Comparison of ENCODE assay signal across 9 cellular contexts in the genomic region with DNA sequence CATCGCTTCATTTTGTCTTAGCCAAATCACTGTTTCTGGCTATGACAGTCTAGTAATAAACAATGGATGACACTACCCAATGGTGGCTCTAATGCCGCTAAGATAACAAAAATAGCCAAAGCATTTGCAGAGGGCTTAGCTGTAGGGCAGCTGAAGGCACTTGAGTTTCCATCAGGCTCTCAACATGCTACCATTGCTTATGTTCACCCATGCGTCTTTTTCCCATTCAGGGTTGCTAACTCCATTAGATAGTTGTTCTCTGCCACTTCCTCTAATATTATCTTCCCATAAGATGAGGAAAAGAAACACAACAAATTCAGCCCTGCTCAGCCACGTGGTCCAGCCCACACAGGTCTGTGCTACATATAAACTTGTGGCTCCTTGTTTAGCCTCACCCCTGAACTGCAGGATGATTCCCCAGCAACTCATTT.
DNase-seq lines count a peak whose midpoint lies in the region; ATAC-seq and TF ChIP-seq lines count a peak whose summit lies in the region.
"Had no signal": no experiment of that assay in that cellular context is flagged by ENCODE, and none has a peak within 500 bp of the region (broad histone marks: within the 10 kb centered on the region; RNA-seq: fewer than 3 reads in every experiment).

No MANE protein-coding gene starts in this region.

- no peak overlapping the region for H2BK20ac ChIP-seq in H9 (ENCODE audit: low read depth, low read length, poor library complexity, severe bottlenecking)

- H3K23me2 ChIP-seq in H9 (ENCODE audit: insufficient read length, low read depth, low read length, poor library complexity, severe bottlenecking) = peaks cover 3% of the 10 kb centered on the region

- WGBS in body of pancreas, 2 donors = 72 to 74% methylated on average over 4 of the region's 4 CpGs
- no CpG with 5 or more reads among the region's 4 CpGs for WGBS in H9 (ENCODE audit: extremely low coverage, insufficient read length, low lambda C conversion rate)

- no peaks in the 10 kb centered on the region for H4K20me1 ChIP-seq in Karpas-422 (ENCODE audit: insufficient read depth, low read depth, low read length)
- H4K20me1 ChIP-seq in H9 (ENCODE audit: control insufficient read depth, insufficient read depth, insufficient read length) = no peaks in the 10 kb centered on the region

- H3K4ac ChIP-seq in H9 (ENCODE audit: low read depth, low read length) = no peak overlapping the region

- H2AFZ ChIP-seq in Karpas-422 (ENCODE audit: low read length) = peak overlapping the region; percentile 26; the same call in 1 of the 2 replicates
- no peak overlapping the region for H2AFZ ChIP-seq in H9 (ENCODE audit: low read length)

- ATAC-seq in body of pancreas (no peak), GM18498 (IDR thresholded peaks at IDR 0.05; ENCODE audit: unreplicated experiment) (no peak)

- H4K91ac ChIP-seq in H9 (ENCODE audit: insufficient read length, low read depth, low read length) = no peak overlapping the region

- H3K36me3 Mint-ChIP-seq in nephron progenitor cell (ENCODE audit: low read depth) = no peaks in the 10 kb centered on the region
- H3K36me3 Mint-ChIP-seq in H9 (ENCODE audit: insufficient read depth in 1 of 3, low read depth in 3 of 3) = no peaks in the 10 kb centered on the region

- no peaks in the 10 kb centered on the region for H3K79me1 ChIP-seq in H9 (ENCODE audit: insufficient read depth, low read depth, low read length, poor library complexity, severe bottlenecking)

- H3K9me3 ChIP-seq in Karpas-422 (ENCODE audit: low read length) (no peaks in the 10 kb centered on the region), body of pancreas (no peaks in the 10 kb centered on the region), H9 (ENCODE audit: control insufficient read depth, low read depth, low read length) (no peaks in the 10 kb centered on the region)

- H3K79me2 ChIP-seq in Karpas-422 (ENCODE audit: low read length) (no peaks in the 10 kb centered on the region), H9 (ENCODE audit: insufficient read depth, low read length) (no peaks in the 10 kb centered on the region)

- no peak overlapping the region for H4K8ac ChIP-seq in H9 (replicated peaks; ENCODE audit: insufficient read length, low read depth, low read length)

- no peak overlapping the region for H3K4me3 ChIP-seq in Karpas-422 (ENCODE audit: low read length)
- no peak overlapping the region for H3K4me3 ChIP-seq in body of pancreas

- no peak overlapping the region for H2BK12ac ChIP-seq in H9 (ENCODE audit: insufficient read length, low read depth, low read length)

- no peak overlapping the region for H3K56ac ChIP-seq in H9 (ENCODE audit: insufficient read length, low read depth, low read length)

- H3K9me3 Mint-ChIP-seq in nephron progenitor cell (no peaks in the 10 kb centered on the region), H9 (no peaks in the 10 kb centered on the region; a peak in 1 of 5 replicates)

- no peak overlapping the region for H3K14ac ChIP-seq in H9 (ENCODE audit: insufficient read depth, low read length)

- peak overlapping the region; percentile 86 for H3K27ac ChIP-seq in 22Rv1
- H3K27ac ChIP-seq in Karpas-422 (ENCODE audit: low read length) = no peak overlapping the region
- peak overlapping the region; percentile 90 to 96 (median 92) for H3K27ac ChIP-seq in body of pancreas
- H3K27ac ChIP-seq in H9 (ENCODE audit: insufficient read length, low read depth, low read length) = no peak overlapping the region

- H3K4me2 ChIP-seq in Karpas-422 (ENCODE audit: low read depth, low read length, poor library complexity, severe bottlenecking) = no peak overlapping the region
- H3K4me2 ChIP-seq in H9 (ENCODE audit: insufficient read depth, insufficient read length, low read length) = no peak overlapping the region

- H3K27me3 Mint-ChIP-seq in nephron progenitor cell (ENCODE audit: low read depth, poor library complexity) = peaks cover 3% of the 10 kb centered on the region
- peaks cover 1% of the 10 kb centered on the region; the same call in 1 of the 2 replicates for H3K27me3 Mint-ChIP-seq in H9 (ENCODE audit: low read depth)

- no peak for TF ChIP-seq CTCF in 22Rv1 (IDR thresholded peaks at IDR 0.05)
- no peak for TF ChIP-seq CTCF in body of pancreas (IDR thresholded peaks at IDR 0.05)
- no peak for TF ChIP-seq CTCF in nephron progenitor cell (IDR thresholded peaks at IDR 0.05)
- TF ChIP-seq CTCF in H9 (conservative IDR thresholded peaks at IDR 0.05) = no peak

- H3K9ac ChIP-seq in Karpas-422 (ENCODE audit: low read length) = no peak overlapping the region
- no peak overlapping the region for H3K9ac ChIP-seq in H9 (ENCODE audit: extremely low read depth, insufficient read length, low read length)

- H3K18ac ChIP-seq in H9 (ENCODE audit: insufficient read length, low read depth, low read length) = no peak overlapping the region

- no peak overlapping the region for H3T11ph ChIP-seq in H9 (ENCODE audit: low read length)

- H3K36me3 ChIP-seq in Karpas-422 (ENCODE audit: insufficient read depth, low read length) (no peaks in the 10 kb centered on the region), body of pancreas (replicated peaks in 1 of 2; ENCODE audit: insufficient read depth in 1 of 2, low read depth in 2 of 2) (no peaks in the 10 kb centered on the region)

- H3K27ac Mint-ChIP-seq in nephron progenitor cell (peak overlapping the region; percentile 99), H9 (no peak overlapping the region; a peak in 1 of 7 replicates)

- DNase-seq in Karpas-422 (no peak), body of pancreas (peak in 1 of 4 donors; percentile 18), nephron progenitor cell (no peak), H9 (no peak), H4 (ENCODE audit: low spot score) (no peak)
- DNase-seq in activated effector memory CD4-positive, alpha-beta T cell treated with anti-CD3 and anti-CD28 coated beads, Interleukin-2, amount 50 U/mL, for 16 hours = no peak
- DNase-seq: foreskin fibroblast had no signal

- H3K27me3 ChIP-seq in Karpas-422 (ENCODE audit: low read length) (no peaks in the 10 kb centered on the region), body of pancreas (no peaks in the 10 kb centered on the region), H9 (ENCODE audit: insufficient read depth, low read length) (no peaks in the 10 kb centered on the region; the same call in 1 of the 2 replicates)

- TF ChIP-seq POLR2A in body of pancreas (IDR thresholded peaks at IDR 0.05) = no peak

- no peak overlapping the region for H2BK15ac ChIP-seq in H9 (ENCODE audit: low read depth, low read length)

- H3K4me3 Mint-ChIP-seq in nephron progenitor cell (no peak overlapping the region), H9 (no peak overlapping the region; a peak in 1 of 5 replicates)

- H4K5ac ChIP-seq in H9 (ENCODE audit: insufficient read length, low read depth, low read length) = no peak overlapping the region

- H3K4me1 Mint-ChIP-seq in nephron progenitor cell = peaks cover 80% of the 10 kb centered on the region
- H3K4me1 Mint-ChIP-seq in H9 = peaks cover 42 to 49% of the 10 kb centered on the region in 2 experiments

- no peak overlapping the region for H2AK5ac ChIP-seq in H9 (ENCODE audit: insufficient read length, low read length)

- H2BK120ac ChIP-seq in H9 (ENCODE audit: low read depth, low read length, poor library complexity, severe bottlenecking) = no peak overlapping the region

- H3K4me1 ChIP-seq in Karpas-422 (ENCODE audit: low read length) = peaks cover 23% of the 10 kb centered on the region
- peaks cover 54% of the 10 kb centered on the region for H3K4me1 ChIP-seq in body of pancreas
- H3K4me1 ChIP-seq in H9 (ENCODE audit: insufficient read depth, low read length) = peaks cover 10% of the 10 kb centered on the region; the same call in 1 of the 2 replicates

- intact Hi-C loops in body of pancreas (cut with DNase I) = no loop called here

- H3K23ac ChIP-seq in H9 (ENCODE audit: insufficient read length, low read depth, low read length) = no peak overlapping the region

- H2BK5ac ChIP-seq in H9 (ENCODE audit: insufficient read length, low read length) = no peak overlapping the region

- H3K9me2 ChIP-seq in Karpas-422 (replicated peaks; ENCODE audit: insufficient read depth, low read length) = no peaks in the 10 kb centered on the region

Comparison
In these comparisons a context has a peak if more than half of its experiments do, and no peak if none do; other contexts are left out.
1. H3K27ac ChIP-seq: peak in 22Rv1 (single experiment) and body of pancreas (4 of 4); none in Karpas-422 (single experiment) and H9 (single experiment).